15 cellular contexts compared by ENCODE assay signal in genomic region chr5:119363936-119364335, GRCh38. TPM values are rescaled to one million over a fixed set of nuclear protein-coding genes. Genes with fewer than 3 reads are reported as not detected.
A peak's percentile ranks its signal among the peaks of the same experiment; 100 is the strongest.
DNase-seq lines count a peak whose midpoint lies in the region; ATAC-seq lines count a peak whose summit lies in the region.
"Had no signal": no experiment of that assay in that cellular context is flagged by ENCODE, and none has a peak within 500 bp of the region (broad histone marks: within the 10 kb centered on the region; RNA-seq: fewer than 3 reads in every experiment).

No MANE protein-coding gene starts in this region.

- peak overlapping the region; percentile 92 for H3K27ac Mint-ChIP-seq in activated T-cell treated with anti-CD3 and anti-CD28 coated beads, Interleukin-2, amount 50 U/mL, for 24 hours
- H3K27ac Mint-ChIP-seq in T-cell = peak overlapping the region; percentile 77 to 95
- peak overlapping the region; percentile 85 to 99 for H3K27ac Mint-ChIP-seq in natural killer cell treated with Interleukin-12 subunit alpha and Interleukin-12 subunit beta and Interleukin-15 and Interleukin-18, amount 100 ng/mL, for 72 hours
- H3K27ac Mint-ChIP-seq: nephron had no signal

- CTCF ChIA-PET in T-cell (lab: Charles Lee) = interaction anchor here (0.7 to 1.7 kb wide), 8 partner anchors 22 to 301 kb away, joined by 3 to 8 read pairs (median 4); no protein-coding TSS in a partner anchor

- POLR2A ChIA-PET in T-cell (lab: Charles Lee) = interaction anchor here in 1 of 2 donors (1.1 kb wide), 1 partner anchor 48 kb away, joined by 3 read pairs; no protein-coding TSS in a partner anchor

- peak overlapping the region; percentile 99 for H3K4me3 Mint-ChIP-seq in activated T-cell treated with anti-CD3 and anti-CD28 coated beads, Interleukin-2, amount 50 U/mL, for 24 hours
- H3K4me3 Mint-ChIP-seq in T-cell = no peak overlapping the region
- H3K4me3 Mint-ChIP-seq in natural killer cell treated with Interleukin-12 subunit alpha and Interleukin-12 subunit beta and Interleukin-15 and Interleukin-18, amount 100 ng/mL, for 72 hours = peak overlapping the region; percentile 97
- H3K4me3 Mint-ChIP-seq: nephron had no signal

- peaks cover 98% of the 10 kb centered on the region for H3K36me3 Mint-ChIP-seq in activated T-cell treated with anti-CD3 and anti-CD28 coated beads, Interleukin-2, amount 50 U/mL, for 24 hours (ENCODE audit: low read depth)
- H3K36me3 Mint-ChIP-seq in T-cell = peaks cover 27% of the 10 kb centered on the region
- peaks cover 49% of the 10 kb centered on the region for H3K36me3 Mint-ChIP-seq in natural killer cell treated with Interleukin-12 subunit alpha and Interleukin-12 subunit beta and Interleukin-15 and Interleukin-18, amount 100 ng/mL, for 72 hours

- H3K9me3 Mint-ChIP-seq in activated T-cell treated with anti-CD3 and anti-CD28 coated beads, Interleukin-2, amount 50 U/mL, for 24 hours = no peaks in the 10 kb centered on the region
- no peaks in the 10 kb centered on the region for H3K9me3 Mint-ChIP-seq in T-cell
- H3K9me3 Mint-ChIP-seq in natural killer cell treated with Interleukin-12 subunit alpha and Interleukin-12 subunit beta and Interleukin-15 and Interleukin-18, amount 100 ng/mL, for 72 hours = no peaks in the 10 kb centered on the region
- H3K9me3 Mint-ChIP-seq: nephron had no signal

- ATAC-seq in GM21529 (IDR thresholded peaks at IDR 0.05; ENCODE audit: unreplicated experiment) (peak; percentile 19), T-cell (replicated peaks in 1 of 4) (no peak)
- ATAC-seq in natural killer cell treated with Interleukin-12 subunit alpha and Interleukin-12 subunit beta and Interleukin-15 and Interleukin-18, amount 100 ng/mL, for 72 hours = no peak

- no peak for DNase-seq in activated T-cell treated with anti-CD3 and anti-CD28 coated beads, Interleukin-2, amount 50 U/mL, for 24 hours
- DNase-seq in activated T-cell treated with anti-CD3 and anti-CD28 coated beads, Interleukin-2, amount 50 U/mL, for 48 hours = no peak
- no peak for DNase-seq in T-cell
- DNase-seq in natural killer cell treated with Interleukin-12 subunit alpha and Interleukin-12 subunit beta and Interleukin-15 and Interleukin-18, amount 100 ng/mL, for 72 hours (ENCODE audit: low spot score) = no peak
- DNase-seq in COLO829 (ENCODE audit: low spot score) = no peak
- no peak for DNase-seq in GDM1 (lab: John Stamatoyannopoulos, UW)
- DNase-seq in NCI-H82 treated with DMSO at 0.1 percent for 48 hours (lab: John Stamatoyannopoulos, UW; ENCODE audit: unreplicated experiment) = no peak
- DNase-seq: ACHN; cortex of kidney; foreskin fibroblast; NCI-H146; stimulated activated CD8-positive, alpha-beta memory T cell treated with anti-CD3 and anti-CD28 coated beads, Interleukin-4, amount 100 ng/mL, for 48 hours; T1000 had no signal

- H3K27me3 Mint-ChIP-seq in activated T-cell treated with anti-CD3 and anti-CD28 coated beads, Interleukin-2, amount 50 U/mL, for 24 hours = no peaks in the 10 kb centered on the region
- no peaks in the 10 kb centered on the region for H3K27me3 Mint-ChIP-seq in T-cell
- H3K27me3 Mint-ChIP-seq in natural killer cell treated with Interleukin-12 subunit alpha and Interleukin-12 subunit beta and Interleukin-15 and Interleukin-18, amount 100 ng/mL, for 72 hours = no peaks in the 10 kb centered on the region

- H3K4me1 Mint-ChIP-seq in activated T-cell treated with anti-CD3 and anti-CD28 coated beads, Interleukin-2, amount 50 U/mL, for 24 hours (ENCODE audit: low read depth) = peaks cover 95% of the 10 kb centered on the region
- H3K4me1 Mint-ChIP-seq in T-cell = peaks cover 96 to 97% (median 97%) of the 10 kb centered on the region in 3 donors
- H3K4me1 Mint-ChIP-seq in natural killer cell treated with Interleukin-12 subunit alpha and Interleukin-12 subunit beta and Interleukin-15 and Interleukin-18, amount 100 ng/mL, for 72 hours (ENCODE audit: low read depth in 2 of 2) = peaks cover 84 to 96% of the 10 kb centered on the region in 2 donors

RNA-seq across cellular contexts. Expression of gene TNFAIP8, which starts 8.1 kb away (rescaled TPM):
- 100 to 1,000 TPM; 128 to 145 (median 135) TPM for total RNA-seq in T-cell
- 100 to 1,000 TPM; 131 to 333 TPM for total RNA-seq in natural killer cell treated with Interleukin-12 subunit alpha and Interleukin-12 subunit beta and Interleukin-15 and Interleukin-18, amount 100 ng/mL, for 72 hours

Comparison
In these comparisons a context has a peak if more than half of its experiments do, and no peak if none do; other contexts are left out.
1. H3K4me3 Mint-ChIP-seq: peak in activated T-cell treated with anti-CD3 and anti-CD28 coated beads, Interleukin-2, amount 50 U/mL, for 24 hours (single experiment) and natural killer cell treated with Interleukin-12 subunit alpha and Interleukin-12 subunit beta and Interleukin-15 and Interleukin-18, amount 100 ng/mL, for 72 hours (single experiment); none in T-cell (0 of 3).
2. Peak in every context shown above with its lines, with median percentiles within 50 percentile points of each other: H3K27ac Mint-ChIP-seq.